Comparison of ENCODE assay signal across 19 cellular contexts in the genomic region with DNA sequence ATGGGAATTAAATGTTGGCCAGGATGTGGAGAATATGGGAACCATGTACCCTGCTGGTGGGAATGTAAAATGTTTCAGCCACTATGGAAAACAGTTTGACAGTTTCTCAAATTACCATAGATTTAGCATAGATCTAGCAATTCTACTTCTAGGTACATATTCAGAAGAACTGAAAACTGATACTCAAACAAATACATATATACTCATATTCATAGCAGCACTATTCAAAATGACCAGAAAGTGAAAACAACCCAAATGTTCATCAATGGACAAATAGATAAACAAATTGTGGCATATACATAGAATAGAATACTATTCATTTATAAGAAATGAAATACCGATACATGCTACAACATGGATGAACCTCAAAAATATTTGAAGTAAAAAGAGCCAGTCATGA.
"Had no signal": no experiment of that assay in that cellular context is flagged by ENCODE, and none has a peak within 500 bp of the region (broad histone marks: within the 10 kb centered on the region; RNA-seq: fewer than 3 reads in every experiment).

No MANE protein-coding gene starts in this region.

- FAIRE-seq: urothelium cell line had no signal

- H3K9me3 ChIP-seq: colonic mucosa, neutrophil had no signal

- ATAC-seq: activated CD4-positive, alpha-beta T cell treated with anti-CD3 and anti-CD28 coated beads for 36 hours; activated CD8-positive, alpha-beta T cell treated with anti-CD3 and anti-CD28 coated beads, Interleukin-2, amount 10 ng/mL, durations not matched to agents 7 days and 5 days; activated T-cell treated with anti-CD3 and anti-CD28 coated beads, Interleukin-2, amount 50 U/mL, for 72 hours; body of pancreas; stimulated activated memory B cell treated with anti-CD40 and anti-IgM and Interleukin-4, amounts not matched to agents 10 μg/mL and 1 μg/mL and 100 μg/mL, for 72 hours had no signal

- H3K27ac Mint-ChIP-seq: activated CD4-positive, alpha-beta T cell treated with anti-CD3 and anti-CD28 coated beads for 36 hours; activated CD8-positive, alpha-beta T cell treated with anti-CD3 and anti-CD28 coated beads, Interleukin-2, amount 10 ng/mL, durations not matched to agents 7 days and 5 days; activated naive CD8-positive, alpha-beta T cell; activated T-cell treated with anti-CD3 and anti-CD28 coated beads, Interleukin-2, amount 50 U/mL, for 72 hours; naive B cell; stimulated activated memory B cell treated with anti-CD40 and anti-IgM and Interleukin-4, amounts not matched to agents 10 μg/mL and 1 μg/mL and 100 μg/mL, for 72 hours had no signal

- H3K27me3 ChIP-seq: body of pancreas, colonic mucosa, neutrophil had no signal

- H3K4me1 Mint-ChIP-seq: activated CD4-positive, alpha-beta T cell treated with anti-CD3 and anti-CD28 coated beads for 36 hours; naive B cell; stimulated activated memory B cell treated with anti-CD40 and anti-IgM and Interleukin-4, amounts not matched to agents 10 μg/mL and 1 μg/mL and 100 μg/mL, for 72 hours had no signal

- H3K4me1 ChIP-seq: body of pancreas, colonic mucosa, left ventricle myocardium inferior had no signal

- H3K36me3 ChIP-seq: colonic mucosa, left ventricle myocardium inferior, neutrophil had no signal

- H3K4me3 Mint-ChIP-seq: activated CD4-positive, alpha-beta T cell treated with anti-CD3 and anti-CD28 coated beads for 36 hours; activated CD8-positive, alpha-beta T cell treated with anti-CD3 and anti-CD28 coated beads, Interleukin-2, amount 10 ng/mL, durations not matched to agents 7 days and 5 days; activated naive CD8-positive, alpha-beta T cell; activated T-cell treated with anti-CD3 and anti-CD28 coated beads, Interleukin-2, amount 50 U/mL, for 72 hours; naive B cell; stimulated activated memory B cell treated with anti-CD40 and anti-IgM and Interleukin-4, amounts not matched to agents 10 μg/mL and 1 μg/mL and 100 μg/mL, for 72 hours had no signal

- H3K4me3 ChIP-seq: body of pancreas, colonic mucosa, left ventricle myocardium inferior had no signal

- H3K27ac ChIP-seq: body of pancreas, colonic mucosa, left ventricle myocardium inferior, neutrophil had no signal

- H3K36me3 Mint-ChIP-seq: activated naive CD8-positive, alpha-beta T cell; naive B cell; stimulated activated memory B cell treated with anti-CD40 and anti-IgM and Interleukin-4, amounts not matched to agents 10 μg/mL and 1 μg/mL and 100 μg/mL, for 72 hours had no signal

- DNase-seq: activated CD4-positive, alpha-beta T cell treated with anti-CD3 and anti-CD28 coated beads for 36 hours; activated CD8-positive, alpha-beta memory T cell treated with anti-CD3 and anti-CD28 coated beads, Interleukin-2, amount 50 U/mL, for 48 hours; activated CD8-positive, alpha-beta T cell treated with anti-CD3 and anti-CD28 coated beads, Interleukin-2, amount 10 ng/mL, durations not matched to agents 7 days and 5 days; activated gamma-delta T cell treated with Interleukin-2 at 50 U/mL for 16 hours; activated T-cell treated with anti-CD3 and anti-CD28 coated beads, Interleukin-2, amount 50 U/mL, for 72 hours; amygdala; body of pancreas; caudate nucleus; colonic mucosa; foreskin fibroblast; glutamatergic neuron; hypothalamus; left ventricle myocardium inferior; naive B cell; retina had no signal

- H3K27me3 Mint-ChIP-seq: activated CD4-positive, alpha-beta T cell treated with anti-CD3 and anti-CD28 coated beads for 36 hours; activated naive CD8-positive, alpha-beta T cell; naive B cell; stimulated activated memory B cell treated with anti-CD40 and anti-IgM and Interleukin-4, amounts not matched to agents 10 μg/mL and 1 μg/mL and 100 μg/mL, for 72 hours had no signal
